ENCODE assay signal across 1 cellular context in the genomic region with DNA sequence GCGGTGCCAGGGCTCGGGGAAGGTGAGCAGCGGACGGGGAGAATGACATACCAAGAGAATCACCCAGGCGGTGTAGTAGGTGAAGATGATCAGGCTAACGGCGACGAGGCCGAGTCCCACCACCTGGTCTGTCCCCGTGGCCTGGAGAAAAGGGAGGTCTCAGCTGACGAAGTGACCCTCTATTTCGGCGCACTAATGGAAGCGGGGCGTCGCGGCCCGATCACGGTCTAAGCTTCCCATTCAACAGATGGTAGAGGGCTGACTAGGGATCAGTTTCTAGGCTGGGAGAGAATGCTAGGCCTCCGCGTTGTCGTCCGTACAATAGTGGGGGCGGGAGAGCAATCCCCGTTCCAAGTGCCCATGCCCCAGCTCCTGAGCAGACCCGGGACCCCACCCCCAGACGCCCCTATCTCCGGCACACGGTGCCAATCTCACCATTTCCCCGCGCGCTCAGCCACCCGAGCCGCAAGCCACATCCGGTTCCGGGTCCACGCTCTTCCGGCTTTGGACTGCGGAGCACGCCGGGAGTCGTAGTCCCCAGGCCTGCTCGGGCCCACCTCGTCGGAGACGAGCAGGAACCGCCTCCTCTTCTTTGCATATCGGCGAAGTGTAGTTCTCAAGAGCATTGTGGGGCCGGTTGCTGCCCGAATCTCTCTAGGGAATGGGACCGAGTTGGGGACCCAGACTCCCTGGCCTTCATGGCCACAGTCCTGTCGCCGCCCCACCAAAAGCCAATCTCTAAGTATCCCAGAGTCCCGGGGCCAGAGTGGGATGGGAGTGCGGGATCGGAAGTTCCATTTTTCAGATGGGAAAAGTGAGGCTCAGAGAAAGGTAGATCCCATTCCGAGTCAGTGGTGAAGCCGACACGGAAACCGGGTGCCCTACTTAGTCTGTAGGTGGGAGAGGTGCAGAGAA.
TF ChIP-seq lines count a peak whose summit lies in the region.

A gene with protein sequence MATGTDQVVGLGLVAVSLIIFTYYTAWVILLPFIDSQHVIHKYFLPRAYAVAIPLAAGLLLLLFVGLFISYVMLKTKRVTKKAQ (minus strand): TSS at position 472 of the 915 bp plus-strand sequence. CDS start 34 bp downstream, at position 438.

TF ChIP-seq in HepG2, 621 proteins besides CTCF, POLR2A, EP300 and RAD21 (continued from another document and continues in another):
- TF ChIP-seq EZH2 (conservative IDR thresholded peaks at IDR 0.05; ENCODE audit: low read depth, low read length) (no peak), MLX (CRISPR knock-in tag; IDR thresholded peaks at IDR 0.05) (no peak), ELF3 (CRISPR knock-in tag; IDR thresholded peaks at IDR 0.05) (peak; percentile 76), YY1 (IDR thresholded peaks at IDR 0.05; ENCODE audit: insufficient read depth, insufficient replicate concordance, low read depth, low read length) (peak; percentile 73), STAG1 (CRISPR knock-in tag; IDR thresholded peaks at IDR 0.05) (no peak), KMT2B (CRISPR knock-in tag; IDR thresholded peaks at IDR 0.05) (peak; percentile 65), ZNF605 (CRISPR knock-in tag; IDR thresholded peaks at IDR 0.05) (no peak), FLYWCH1 (CRISPR knock-in tag; IDR thresholded peaks at IDR 0.05) (no peak), KAT8 (CRISPR knock-in tag; IDR thresholded peaks at IDR 0.05) (peak; percentile 90), SOX13 (IDR thresholded peaks at IDR 0.05) (no peak), SOX13 (CRISPR knock-in tag; conservative IDR thresholded peaks at IDR 0.05 in 1 of 2, IDR thresholded peaks at IDR 0.05 in 1 of 2) (0 out of 4 replicates have a peak, but pooled peaks of 1 of the 2 experiments have one; percentile 10), CBX1 (IDR thresholded peaks at IDR 0.05; ENCODE audit: low read depth) (peak; percentile 75), CHD4 (IDR thresholded peaks at IDR 0.05; ENCODE audit: borderline replicate concordance, low read length) (no peak; the same call in 1 of the 2 replicates), ZNF180 (CRISPR knock-in tag; IDR thresholded peaks at IDR 0.05; ENCODE audit: borderline replicate concordance, low read depth) (no peak), SRF (IDR thresholded peaks at IDR 0.05; ENCODE audit: low read depth, low read length) (no peak), ZNF335 (CRISPR knock-in tag; IDR thresholded peaks at IDR 0.05) (no peak), HNRNPLL (IDR thresholded peaks at IDR 0.05; ENCODE audit: low read depth, low read length, poor library complexity, severe bottlenecking) (no peak), TMF1 (CRISPR knock-in tag; IDR thresholded peaks at IDR 0.05; ENCODE audit: low read depth) (no peak), ZNF773 (CRISPR knock-in tag; IDR thresholded peaks at IDR 0.05; ENCODE audit: borderline replicate concordance) (no peak), ZNF703 (CRISPR knock-in tag; IDR thresholded peaks at IDR 0.05; ENCODE audit: borderline replicate concordance) (no peak), SRSF1 (optimal IDR thresholded peaks at IDR 0.05; ENCODE audit: low read depth, low read length) (peak; percentile 90), ATF4 (CRISPR knock-in tag; IDR thresholded peaks at IDR 0.05) (no peak), NR2F6 (IDR thresholded peaks at IDR 0.05) (no peak), NR2F6 (CRISPR knock-in tag; IDR thresholded peaks at IDR 0.05) (no peak), ZNF652 (CRISPR knock-in tag; IDR thresholded peaks at IDR 0.05; ENCODE audit: borderline replicate concordance, low read depth) (no peak), E2F2 (CRISPR knock-in tag; IDR thresholded peaks at IDR 0.05; ENCODE audit: borderline replicate concordance) (no peak), ZNF501 (CRISPR knock-in tag; IDR thresholded peaks at IDR 0.05) (peak; percentile 77), JUNB (CRISPR knock-in tag; IDR thresholded peaks at IDR 0.05; ENCODE audit: borderline replicate concordance) (no peak), KLF11 (CRISPR knock-in tag; IDR thresholded peaks at IDR 0.05) (no peak), ZNF841 (CRISPR knock-in tag; IDR thresholded peaks at IDR 0.05; ENCODE audit: borderline replicate concordance) (no peak), ZFP36L2 (CRISPR knock-in tag; IDR thresholded peaks at IDR 0.05) (no peak), HMGA1 (CRISPR knock-in tag; conservative IDR thresholded peaks at IDR 0.05) (no peak), TBP (CRISPR knock-in tag; IDR thresholded peaks at IDR 0.05) (no peak), ZNF468 (CRISPR knock-in tag; IDR thresholded peaks at IDR 0.05) (no peak), MYPOP (CRISPR knock-in tag; IDR thresholded peaks at IDR 0.05) (no peak)
- TF ChIP-seq, protein P1, sequence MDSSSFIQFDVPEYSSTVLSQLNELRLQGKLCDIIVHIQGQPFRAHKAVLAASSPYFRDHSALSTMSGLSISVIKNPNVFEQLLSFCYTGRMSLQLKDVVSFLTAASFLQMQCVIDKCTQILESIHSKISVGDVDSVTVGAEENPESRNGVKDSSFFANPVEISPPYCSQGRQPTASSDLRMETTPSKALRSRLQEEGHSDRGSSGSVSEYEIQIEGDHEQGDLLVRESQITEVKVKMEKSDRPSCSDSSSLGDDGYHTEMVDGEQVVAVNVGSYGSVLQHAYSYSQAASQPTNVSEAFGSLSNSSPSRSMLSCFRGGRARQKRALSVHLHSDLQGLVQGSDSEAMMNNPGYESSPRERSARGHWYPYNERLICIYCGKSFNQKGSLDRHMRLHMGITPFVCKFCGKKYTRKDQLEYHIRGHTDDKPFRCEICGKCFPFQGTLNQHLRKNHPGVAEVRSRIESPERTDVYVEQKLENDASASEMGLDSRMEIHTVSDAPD (CRISPR knock-in tag; IDR thresholded peaks at IDR 0.05) = no peak
- TF ChIP-seq, protein P2, sequence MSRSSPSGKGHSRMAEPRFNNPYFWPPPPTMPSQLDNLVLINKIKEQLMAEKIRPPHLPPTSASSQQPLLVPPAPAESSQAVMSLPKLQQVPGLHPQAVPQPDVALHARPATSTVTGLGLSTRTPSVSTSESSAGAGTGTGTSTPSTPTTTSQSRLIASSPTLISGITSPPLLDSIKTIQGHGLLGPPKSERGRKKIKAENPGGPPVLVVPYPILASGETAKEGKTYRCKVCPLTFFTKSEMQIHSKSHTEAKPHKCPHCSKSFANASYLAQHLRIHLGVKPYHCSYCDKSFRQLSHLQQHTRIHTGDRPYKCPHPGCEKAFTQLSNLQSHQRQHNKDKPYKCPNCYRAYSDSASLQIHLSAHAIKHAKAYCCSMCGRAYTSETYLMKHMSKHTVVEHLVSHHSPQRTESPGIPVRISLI (CRISPR knock-in tag; IDR thresholded peaks at IDR 0.05; ENCODE audit: borderline replicate concordance) = no peak
- TF ChIP-seq, protein P3, sequence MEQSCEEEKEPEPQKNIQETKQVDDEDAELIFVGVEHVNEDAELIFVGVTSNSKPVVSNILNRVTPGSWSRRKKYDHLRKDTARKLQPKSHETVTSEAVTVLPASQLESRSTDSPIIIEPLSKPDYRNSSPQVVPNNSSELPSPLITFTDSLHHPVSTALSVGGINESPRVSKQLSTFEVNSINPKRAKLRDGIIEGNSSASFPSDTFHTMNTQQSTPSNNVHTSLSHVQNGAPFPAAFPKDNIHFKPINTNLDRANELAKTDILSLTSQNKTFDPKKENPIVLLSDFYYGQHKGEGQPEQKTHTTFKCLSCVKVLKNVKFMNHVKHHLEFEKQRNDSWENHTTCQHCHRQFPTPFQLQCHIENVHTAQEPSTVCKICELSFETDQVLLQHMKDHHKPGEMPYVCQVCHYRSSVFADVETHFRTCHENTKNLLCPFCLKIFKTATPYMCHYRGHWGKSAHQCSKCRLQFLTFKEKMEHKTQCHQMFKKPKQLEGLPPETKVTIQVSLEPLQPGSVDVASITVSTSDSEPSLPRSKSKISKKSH (CRISPR knock-in tag; IDR thresholded peaks at IDR 0.05; ENCODE audit: borderline replicate concordance) = no peak
- TF ChIP-seq, protein P4, sequence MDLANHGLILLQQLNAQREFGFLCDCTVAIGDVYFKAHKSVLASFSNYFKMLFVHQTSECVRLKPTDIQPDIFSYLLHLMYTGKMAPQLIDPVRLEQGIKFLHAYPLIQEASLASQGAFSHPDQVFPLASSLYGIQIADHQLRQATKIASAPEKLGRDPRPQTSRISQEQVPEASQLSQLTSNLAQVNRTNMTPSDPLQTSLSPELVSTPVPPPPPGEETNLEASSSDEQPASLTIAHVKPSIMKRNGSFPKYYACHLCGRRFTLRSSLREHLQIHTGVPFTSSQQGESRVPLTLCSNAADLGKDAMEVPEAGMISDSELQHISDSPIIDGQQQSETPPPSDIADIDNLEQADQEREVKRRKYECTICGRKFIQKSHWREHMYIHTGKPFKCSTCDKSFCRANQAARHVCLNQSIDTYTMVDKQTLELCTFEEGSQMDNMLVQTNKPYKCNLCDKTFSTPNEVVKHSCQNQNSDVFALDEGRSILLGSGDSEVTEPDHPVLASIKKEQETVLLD (CRISPR knock-in tag; IDR thresholded peaks at IDR 0.05; ENCODE audit: low read depth) = no peak
- TF ChIP-seq, protein P5, sequence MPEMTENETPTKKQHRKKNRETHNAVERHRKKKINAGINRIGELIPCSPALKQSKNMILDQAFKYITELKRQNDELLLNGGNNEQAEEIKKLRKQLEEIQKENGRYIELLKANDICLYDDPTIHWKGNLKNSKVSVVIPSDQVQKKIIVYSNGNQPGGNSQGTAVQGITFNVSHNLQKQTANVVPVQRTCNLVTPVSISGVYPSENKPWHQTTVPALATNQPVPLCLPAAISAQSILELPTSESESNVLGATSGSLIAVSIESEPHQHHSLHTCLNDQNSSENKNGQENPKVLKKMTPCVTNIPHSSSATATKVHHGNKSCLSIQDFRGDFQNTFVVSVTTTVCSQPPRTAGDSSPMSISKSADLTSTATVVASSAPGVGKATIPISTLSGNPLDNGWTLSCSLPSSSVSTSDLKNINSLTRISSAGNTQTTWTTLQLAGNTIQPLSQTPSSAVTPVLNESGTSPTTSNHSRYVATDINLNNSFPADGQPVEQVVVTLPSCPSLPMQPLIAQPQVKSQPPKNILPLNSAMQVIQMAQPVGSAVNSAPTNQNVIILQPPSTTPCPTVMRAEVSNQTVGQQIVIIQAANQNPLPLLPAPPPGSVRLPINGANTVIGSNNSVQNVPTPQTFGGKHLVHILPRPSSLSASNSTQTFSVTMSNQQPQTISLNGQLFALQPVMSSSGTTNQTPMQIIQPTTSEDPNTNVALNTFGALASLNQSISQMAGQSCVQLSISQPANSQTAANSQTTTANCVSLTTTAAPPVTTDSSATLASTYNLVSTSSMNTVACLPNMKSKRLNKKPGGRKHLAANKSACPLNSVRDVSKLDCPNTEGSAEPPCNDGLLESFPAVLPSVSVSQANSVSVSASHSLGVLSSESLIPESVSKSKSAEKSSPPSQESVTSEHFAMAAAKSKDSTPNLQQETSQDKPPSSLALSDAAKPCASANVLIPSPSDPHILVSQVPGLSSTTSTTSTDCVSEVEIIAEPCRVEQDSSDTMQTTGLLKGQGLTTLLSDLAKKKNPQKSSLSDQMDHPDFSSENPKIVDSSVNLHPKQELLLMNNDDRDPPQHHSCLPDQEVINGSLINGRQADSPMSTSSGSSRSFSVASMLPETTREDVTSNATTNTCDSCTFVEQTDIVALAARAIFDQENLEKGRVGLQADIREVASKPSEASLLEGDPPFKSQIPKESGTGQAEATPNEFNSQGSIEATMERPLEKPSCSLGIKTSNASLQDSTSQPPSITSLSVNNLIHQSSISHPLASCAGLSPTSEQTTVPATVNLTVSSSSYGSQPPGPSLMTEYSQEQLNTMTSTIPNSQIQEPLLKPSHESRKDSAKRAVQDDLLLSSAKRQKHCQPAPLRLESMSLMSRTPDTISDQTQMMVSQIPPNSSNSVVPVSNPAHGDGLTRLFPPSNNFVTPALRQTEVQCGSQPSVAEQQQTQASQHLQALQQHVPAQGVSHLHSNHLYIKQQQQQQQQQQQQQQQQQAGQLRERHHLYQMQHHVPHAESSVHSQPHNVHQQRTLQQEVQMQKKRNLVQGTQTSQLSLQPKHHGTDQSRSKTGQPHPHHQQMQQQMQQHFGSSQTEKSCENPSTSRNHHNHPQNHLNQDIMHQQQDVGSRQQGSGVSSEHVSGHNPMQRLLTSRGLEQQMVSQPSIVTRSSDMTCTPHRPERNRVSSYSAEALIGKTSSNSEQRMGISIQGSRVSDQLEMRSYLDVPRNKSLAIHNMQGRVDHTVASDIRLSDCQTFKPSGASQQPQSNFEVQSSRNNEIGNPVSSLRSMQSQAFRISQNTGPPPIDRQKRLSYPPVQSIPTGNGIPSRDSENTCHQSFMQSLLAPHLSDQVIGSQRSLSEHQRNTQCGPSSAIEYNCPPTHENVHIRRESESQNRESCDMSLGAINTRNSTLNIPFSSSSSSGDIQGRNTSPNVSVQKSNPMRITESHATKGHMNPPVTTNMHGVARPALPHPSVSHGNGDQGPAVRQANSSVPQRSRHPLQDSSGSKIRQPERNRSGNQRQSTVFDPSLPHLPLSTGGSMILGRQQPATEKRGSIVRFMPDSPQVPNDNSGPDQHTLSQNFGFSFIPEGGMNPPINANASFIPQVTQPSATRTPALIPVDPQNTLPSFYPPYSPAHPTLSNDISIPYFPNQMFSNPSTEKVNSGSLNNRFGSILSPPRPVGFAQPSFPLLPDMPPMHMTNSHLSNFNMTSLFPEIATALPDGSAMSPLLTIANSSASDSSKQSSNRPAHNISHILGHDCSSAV (CRISPR knock-in tag; IDR thresholded peaks at IDR 0.05; ENCODE audit: borderline replicate concordance) = no peak
